24 cellular contexts compared by ENCODE assay signal in the genomic region with DNA sequence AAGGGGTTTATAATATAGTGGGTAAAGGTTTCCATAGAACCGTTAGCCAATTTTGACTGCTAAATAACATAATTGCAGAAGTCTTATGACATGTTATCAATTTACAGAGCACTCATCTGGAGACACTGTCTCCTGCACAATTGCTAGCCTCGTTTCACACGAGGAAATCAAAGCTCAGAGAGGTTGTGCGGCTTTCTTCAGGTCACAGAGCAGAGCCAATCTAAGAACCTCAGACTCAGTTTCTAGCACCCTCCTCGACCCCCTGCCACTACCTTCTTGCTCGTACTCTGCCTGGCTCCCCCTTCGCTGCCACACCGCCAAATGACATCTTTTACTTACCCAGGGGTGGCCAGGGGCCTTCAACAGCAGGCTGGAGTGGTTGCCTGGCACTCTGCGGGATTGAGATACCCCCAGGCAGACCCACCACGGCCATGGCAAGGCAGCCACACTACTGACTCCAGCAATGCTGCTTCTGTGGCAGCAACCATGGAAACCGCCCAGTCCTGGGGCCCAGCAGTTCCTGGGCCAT.
"Had no signal": no experiment of that assay in that cellular context is flagged by ENCODE, and none has a peak within 500 bp of the region (broad histone marks: within the 10 kb centered on the region; RNA-seq: fewer than 3 reads in every experiment).

No MANE protein-coding gene starts in this region.

- H2AFZ ChIP-seq: hepatocyte had no signal

- H3K79me2 ChIP-seq: hepatocyte had no signal

- H3K36me3 ChIP-seq: esophagus muscularis mucosa, gastroesophageal sphincter, left lung, lower lobe of right lung had no signal

- FAIRE-seq: colon, endothelial cell of umbilical vein, frontal cortex, kidney had no signal

- H3K4me2 ChIP-seq: hepatocyte had no signal

- ATAC-seq: foreskin keratinocyte, gastroesophageal sphincter, left lung, left ventricle myocardium superior, lower lobe of right lung had no signal

- H3K27ac ChIP-seq: coronary artery, dorsolateral prefrontal cortex, esophagus muscularis mucosa, foreskin keratinocyte, gastroesophageal sphincter, hepatocyte, left lung, lower lobe of right lung had no signal

- DNase-seq: dermis blood vessel endothelial cell; dorsolateral prefrontal cortex; effector CD4-positive, alpha-beta T cell; effector memory CD4-positive, alpha-beta T cell; foreskin keratinocyte; glutamatergic neuron; head of caudate nucleus; hypothalamus; immature natural killer cell; islet precursor cell; kidney glomerular epithelial cell; left lung; left ventricle myocardium superior; lower lobe of right lung; mesendoderm; midbrain had no signal

- H3K4me3 ChIP-seq: coronary artery, dorsolateral prefrontal cortex, esophagus muscularis mucosa, gastroesophageal sphincter, hepatocyte, left lung, lower lobe of right lung had no signal

- H3K9me3 ChIP-seq: esophagus muscularis mucosa, gastroesophageal sphincter, left lung, lower lobe of right lung had no signal

- H3K4me1 ChIP-seq: esophagus muscularis mucosa, foreskin keratinocyte, gastroesophageal sphincter, left lung, lower lobe of right lung had no signal
